Comparison of ENCODE assay signal across 8 cellular contexts in the genomic region with DNA sequence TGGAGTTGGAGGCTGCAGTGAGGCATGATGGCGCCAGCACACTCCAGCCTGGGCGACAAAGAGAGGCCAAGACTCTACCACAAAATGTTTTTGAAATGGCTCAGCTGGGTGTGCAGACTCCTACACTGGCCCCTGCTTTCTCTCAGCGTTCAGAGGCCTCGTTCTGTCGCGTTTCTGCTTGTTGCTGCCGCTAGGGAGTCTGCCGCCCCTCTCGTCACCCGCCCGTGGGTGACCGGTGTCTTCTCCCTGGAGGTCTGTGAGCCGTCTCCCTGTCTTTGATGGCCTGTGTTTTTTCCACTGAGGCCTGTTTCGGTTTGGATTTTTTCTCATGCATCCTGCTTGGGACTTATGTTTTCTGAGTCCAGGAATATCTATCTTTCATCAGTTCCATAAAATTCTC. TPM values are rescaled to one million over a fixed set of nuclear protein-coding genes. Genes with fewer than 3 reads are reported as not detected.
"Had no signal": no experiment of that assay in that cellular context is flagged by ENCODE, and none has a peak within 500 bp of the region (broad histone marks: within the 10 kb centered on the region; RNA-seq: fewer than 3 reads in every experiment).

No MANE protein-coding gene starts in this region.

- ATAC-seq: GM12878 had no signal

- H3K4me3 ChIP-seq: GM12878 had no signal

- DNase-seq: GDM1, GF-D8 had no signal

- FAIRE-seq: G401.6, GM12878, GM12891, GM12892, GM18507, GM19239 had no signal

RNA-seq across cellular contexts. Expression of a gene that starts 23.6 kb away (rescaled TPM):
- total RNA-seq: GM12878 had no signal
- polyA plus RNA-seq: GM12878 had no signal
